In the genomic region with DNA sequence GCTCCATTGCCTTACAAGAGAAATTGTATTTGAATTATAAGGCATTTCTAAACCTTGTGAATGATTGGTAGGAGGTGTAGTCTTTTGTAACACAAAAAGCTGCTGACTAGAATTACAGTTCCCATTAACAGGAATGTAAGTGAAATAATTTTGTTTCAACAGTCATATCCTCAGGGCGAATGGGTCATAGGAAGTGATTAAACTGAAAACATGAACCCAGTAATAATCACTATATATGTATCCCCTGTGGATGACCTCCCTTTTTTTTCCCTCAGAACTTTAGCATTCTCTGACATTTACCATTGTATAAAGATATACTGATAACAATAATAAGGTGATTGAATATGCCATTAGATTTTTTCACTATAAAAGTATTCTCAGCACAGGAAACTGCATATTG, we compare ENCODE assay signal across 20 cellular contexts.
A peak's percentile ranks its signal among the peaks of the same experiment; 100 is the strongest.
DNase-seq lines count a peak whose midpoint lies in the region; ATAC-seq, FAIRE-seq and TF ChIP-seq lines count a peak whose summit lies in the region.
"Had no signal": no experiment of that assay in that cellular context is flagged by ENCODE, and none has a peak within 500 bp of the region (broad histone marks: within the 10 kb centered on the region; RNA-seq: fewer than 3 reads in every experiment).

No MANE protein-coding gene starts in this region.

- intact Hi-C loops in kidney (cut with DNase I): no loop called here

- H3K36me3 ChIP-seq in RWPE2 (ENCODE audit: low read depth): no peaks in the 10 kb centered on the region
- no peaks in the 10 kb centered on the region for H3K36me3 ChIP-seq in kidney (ENCODE audit: control insufficient read depth in 1 of 2, insufficient read depth in 2 of 2, low read length in 2 of 2)
- H3K36me3 ChIP-seq: BLaER1 treated with 17β-estradiol and CSF1 and Interleukin-3, amounts not matched to agents 10 nM and 100 nM had no signal

- H3K9me3 ChIP-seq in RWPE2 (ENCODE audit: severe bottlenecking): no peaks in the 10 kb centered on the region
- no peaks in the 10 kb centered on the region for H3K9me3 ChIP-seq in kidney (ENCODE audit: control insufficient read depth in 1 of 2, low read length in 2 of 2)
- H3K9me3 ChIP-seq: SK-N-SH had no signal

- H3K4me3 ChIP-seq in RWPE2 (ENCODE audit: severe bottlenecking) (no peak overlapping the region), epithelial cell of esophagus (ENCODE audit: low read length) (no peak overlapping the region), kidney (ENCODE audit: low read length in 2 of 2) (no peak overlapping the region)
- H3K4me3 ChIP-seq: BLaER1 treated with 17β-estradiol and CSF1 and Interleukin-3, amounts not matched to agents 10 nM and 100 nM had no signal

- FAIRE-seq in HTR-8/SVneo (lab: Jason Lieb, UNC): no peak
- FAIRE-seq in kidney (lab: Jason Lieb, UNC): no peak
- FAIRE-seq: D721Med, GM19239, H1, RCC 7860 had no signal

- peaks cover 10% of the 10 kb centered on the region for H3K4me1 ChIP-seq in RWPE2 (ENCODE audit: insufficient read depth, poor library complexity, severe bottlenecking)
- H3K4me1 ChIP-seq in kidney (ENCODE audit: control insufficient read depth in 1 of 2, insufficient read depth in 1 of 2, low read depth in 1 of 2, low read length in 2 of 2): no peaks in the 10 kb centered on the region

- H3K27ac ChIP-seq in RWPE2 (ENCODE audit: poor library complexity, severe bottlenecking) (peak overlapping the region; percentile 41), kidney (ENCODE audit: low read depth in 2 of 2, low read length in 2 of 2) (no peak overlapping the region)
- H3K27ac ChIP-seq: BLaER1 treated with 17β-estradiol and CSF1 and Interleukin-3, amounts not matched to agents 10 nM and 100 nM had no signal

- TF ChIP-seq CTCF in RWPE2 (IDR thresholded peaks at IDR 0.05; ENCODE audit: poor library complexity, severe bottlenecking) (no peak), epithelial cell of esophagus (IDR thresholded peaks at IDR 0.05; ENCODE audit: insufficient read depth, low read depth, low read length, missing control alignments) (no peak), kidney (IDR thresholded peaks at IDR 0.05; ENCODE audit: borderline replicate concordance, extremely low read depth, insufficient read depth) (no peak)

- ATAC-seq in RWPE2 (ENCODE audit: low read depth) (peak; percentile 90), HG03442 (IDR thresholded peaks at IDR 0.05; ENCODE audit: unreplicated experiment) (no peak)

- peak; percentile 5 for DNase-seq in HTR-8/SVneo (ENCODE audit: insufficient read length, low spot score)
- no peak for DNase-seq in RWPE2 (ENCODE audit: low spot score)
- peak; percentile 85 for DNase-seq in epithelial cell of esophagus (ENCODE audit: low read depth)
- peak; percentile 51 for DNase-seq in renal cortical epithelial cell (ENCODE audit: low read depth)
- no peak for DNase-seq in CD1c-positive myeloid dendritic cell (ENCODE audit: extremely low spot score)
- DNase-seq in kidney: no peak
- DNase-seq: DMS79 treated with DMSO at 0.1 percent for 48 hours, GDM1, KG1, NCI-H1436, NCI-H1930, NCI-H446, SHP77 treated with DMSO at 0.1 percent for 48 hours, SK-N-SH had no signal

- no peaks in the 10 kb centered on the region for H3K27me3 ChIP-seq in RWPE2 (ENCODE audit: insufficient read depth, poor library complexity, severe bottlenecking)
- H3K27me3 ChIP-seq: BLaER1 treated with 17β-estradiol and CSF1 and Interleukin-3, amounts not matched to agents 10 nM and 100 nM had no signal

- no peak overlapping the region for H3K9ac ChIP-seq in kidney (ENCODE audit: low read length in 2 of 2)
- H3K9ac ChIP-seq: BLaER1 treated with 17β-estradiol and CSF1 and Interleukin-3, amounts not matched to agents 10 nM and 100 nM; SK-N-SH had no signal

Comparison
In these comparisons a context has a peak if more than half of its experiments do, and no peak if none do; other contexts are left out.
1. DNase-seq: peak in HTR-8/SVneo (single experiment), epithelial cell of esophagus (single experiment) and renal cortical epithelial cell (single experiment); none in RWPE2 (single experiment), CD1c-positive myeloid dendritic cell (single experiment) and kidney (single experiment).